ENCODE assay signal across 8 cellular contexts in genomic region chr12:6201199-6201608, GRCh38. TPM values are rescaled to one million over a fixed set of nuclear protein-coding genes. Genes with fewer than 3 reads are reported as not detected.
DNase-seq lines count a peak whose midpoint lies in the region; ATAC-seq and TF ChIP-seq lines count a peak whose summit lies in the region.

No MANE protein-coding gene starts in this region.

- no peak overlapping the region for H3K27ac Mint-ChIP-seq in CD14-positive monocyte

- no peak overlapping the region for H3K23ac ChIP-seq in mesendoderm (ENCODE audit: low read length)

- no peak overlapping the region for H4K8ac ChIP-seq in mesendoderm (ENCODE audit: low read depth, low read length)

- peak overlapping the region; percentile 81 for H3K18ac ChIP-seq in mesendoderm (ENCODE audit: low read length)

- H3K9me3 ChIP-seq in aorta (ENCODE audit: control insufficient read depth, low read length) = no peaks in the 10 kb centered on the region

- H3K4ac ChIP-seq in mesendoderm (ENCODE audit: low read depth, low read length) = peak overlapping the region; percentile 17

- no peak overlapping the region for H2BK15ac ChIP-seq in mesendoderm (replicated peaks; ENCODE audit: low read depth)

- ATAC-seq in aorta (ENCODE audit: low FRiP score) = peak; percentile 36

- peaks cover 46% of the 10 kb centered on the region for H3K4me1 Mint-ChIP-seq in CD14-positive monocyte

- H3K27me3 Mint-ChIP-seq in CD14-positive monocyte (ENCODE audit: low read depth in 3 of 3) = peaks cover 54 to 72% (median 59%) of the 10 kb centered on the region in 3 donors

- no peak overlapping the region for H2AK5ac ChIP-seq in mesendoderm (ENCODE audit: low read length)

- TF ChIP-seq CTCF in CD14-positive monocyte (IDR thresholded peaks at IDR 0.05) = no peak
- no peak for TF ChIP-seq CTCF in choroid plexus epithelial cell (conservative IDR thresholded peaks at IDR 0.05; ENCODE audit: low read depth, low read length)

- peaks cover 15% of the 10 kb centered on the region for H3K79me2 ChIP-seq in mesendoderm (ENCODE audit: control insufficient read depth, insufficient read depth, low read length)

- no peaks in the 10 kb centered on the region for H3K36me3 ChIP-seq in mesendoderm (ENCODE audit: control insufficient read depth, insufficient read depth, low read length)
- H3K36me3 ChIP-seq in aorta (ENCODE audit: control insufficient read depth in 1 of 2, insufficient read depth in 2 of 2, low read length in 1 of 2) = no peaks in the 10 kb centered on the region

- no peak overlapping the region for H2BK120ac ChIP-seq in mesendoderm (ENCODE audit: low read depth, low read length)

- H3K79me1 ChIP-seq in mesendoderm (ENCODE audit: low read length) = peaks cover 6% of the 10 kb centered on the region

- H3K27me3 ChIP-seq in mesendoderm (ENCODE audit: insufficient read depth, low read length, poor library complexity) (no peaks in the 10 kb centered on the region), aorta (ENCODE audit: control insufficient read depth in 1 of 2, insufficient read depth in 2 of 2, low read length in 1 of 2) (no peaks in the 10 kb centered on the region)

- WGBS in mesendoderm (ENCODE audit: extremely low coverage, insufficient coverage, low lambda C conversion rate) = no CpG with 5 or more reads among the region's 15 CpGs
- WGBS in aorta, 2 donors = 0 to 5% methylated on average over 15 of the region's 15 CpGs

- intact Hi-C loops in CD14-positive monocyte (cut with micrococcal nuclease) = no loop called here
- intact Hi-C loops in aorta (cut with DNase I) = loop anchor here (2.0 to 5.0 kb wide), 2 partner anchors 24 to 36 kb away; no protein-coding TSS in a partner anchor
- intact Hi-C loops in posterior vena cava (cut with DNase I) = loop anchor here in 1 of 2 donors (10.0 kb wide), 1 partner anchor 334 kb away; the partner anchor contains the start of gene GAPDH

- H3K36me3 Mint-ChIP-seq in CD14-positive monocyte = peaks cover 0 to 36% of the 10 kb centered on the region in 2 donors

- H3K9me3 Mint-ChIP-seq in CD14-positive monocyte = peaks cover 0 to 11% (median 4%) of the 10 kb centered on the region in 7 donors

- H3K4me2 ChIP-seq in mesendoderm (ENCODE audit: low read length) = peak overlapping the region; percentile 85

- H3K4me3 Mint-ChIP-seq in CD14-positive monocyte = peak overlapping the region; percentile 81 to 84

- DNase-seq in CD14-positive monocyte (ENCODE audit: low spot score) = no peak
- peak; percentile 42 to 61 for DNase-seq in NCI-H187 (lab: John Stamatoyannopoulos, UW)
- DNase-seq in choroid plexus epithelial cell (ENCODE audit: low read depth) = no peak
- DNase-seq in mesendoderm = peak; percentile 55
- peak; percentile 63 to 78 for DNase-seq in aorta
- no peak for DNase-seq in posterior vena cava (ENCODE audit: low spot score)
- no peak for DNase-seq in GF-D8 (lab: John Stamatoyannopoulos, UW)
- DNase-seq in foreskin melanocyte = no peak

- H4K5ac ChIP-seq in mesendoderm (ENCODE audit: low read length) = no peak overlapping the region

- peak overlapping the region; percentile 65 for H3K4me3 ChIP-seq in choroid plexus epithelial cell (ENCODE audit: low read depth, low read length)
- peak overlapping the region; percentile 73 for H3K4me3 ChIP-seq in mesendoderm (ENCODE audit: low read length)
- H3K4me3 ChIP-seq in aorta (ENCODE audit: low read length in 2 of 2) = peak overlapping the region; percentile 71 to 91

- peak overlapping the region; percentile 90 for H3K9ac ChIP-seq in mesendoderm (ENCODE audit: low read length)

- H2BK5ac ChIP-seq in mesendoderm (ENCODE audit: low read length) = no peak overlapping the region

- no peak overlapping the region for H3K27ac ChIP-seq in mesendoderm (ENCODE audit: low read depth, low read length)
- H3K27ac ChIP-seq in aorta (ENCODE audit: low read depth in 1 of 2, low read length in 2 of 2) = peak overlapping the region; percentile 87

- H3K4me1 ChIP-seq in mesendoderm (ENCODE audit: control insufficient read depth, low read depth, low read length) (peaks cover 13% of the 10 kb centered on the region), aorta (ENCODE audit: control insufficient read depth in 1 of 2, insufficient read depth in 2 of 2, low read length in 2 of 2) (peaks cover 2 to 4% of the 10 kb centered on the region in 2 donors)

- peak overlapping the region; percentile 92 for H3K56ac ChIP-seq in mesendoderm (ENCODE audit: low read length)

RNA-seq across cellular contexts. Expression of gene CD9, which starts 1.0 kb away (rescaled TPM):
- 100 to 1,000 TPM in 1 of 2 donors, 1 to 10 TPM in 1; 7.7 to 323 TPM for polyA plus RNA-seq in CD14-positive monocyte
- 228 TPM for polyA plus RNA-seq in mesendoderm (2013, experiment 1 of 2)
- 229 TPM for polyA plus RNA-seq in mesendoderm (2013, experiment 2 of 2)
- 100 to 1,000 TPM; 285 to 303 TPM for total RNA-seq in aorta
- polyA plus RNA-seq in aorta = 100 to 1,000 TPM; 267 to 506 TPM
- 100 to 1,000 TPM; 248 to 281 TPM for total RNA-seq in posterior vena cava

Comparison
In these comparisons a context has a peak if more than half of its experiments do, and no peak if none do; other contexts are left out.
1. DNase-seq: peak in NCI-H187 (2 of 2), mesendoderm (single experiment) and aorta (2 of 2); none in CD14-positive monocyte (single experiment), choroid plexus epithelial cell (single experiment), posterior vena cava (single experiment), GF-D8 (single experiment) and foreskin melanocyte (single experiment).
2. intact Hi-C loops: an anchor here in aorta (2.0 to 5.0 kb wide); none called in CD14-positive monocyte.
3. Peak in every context shown above with its lines, with median percentiles within 50 percentile points of each other: H3K4me3 ChIP-seq.